11 cellular contexts compared by ENCODE assay signal in the genomic region with DNA sequence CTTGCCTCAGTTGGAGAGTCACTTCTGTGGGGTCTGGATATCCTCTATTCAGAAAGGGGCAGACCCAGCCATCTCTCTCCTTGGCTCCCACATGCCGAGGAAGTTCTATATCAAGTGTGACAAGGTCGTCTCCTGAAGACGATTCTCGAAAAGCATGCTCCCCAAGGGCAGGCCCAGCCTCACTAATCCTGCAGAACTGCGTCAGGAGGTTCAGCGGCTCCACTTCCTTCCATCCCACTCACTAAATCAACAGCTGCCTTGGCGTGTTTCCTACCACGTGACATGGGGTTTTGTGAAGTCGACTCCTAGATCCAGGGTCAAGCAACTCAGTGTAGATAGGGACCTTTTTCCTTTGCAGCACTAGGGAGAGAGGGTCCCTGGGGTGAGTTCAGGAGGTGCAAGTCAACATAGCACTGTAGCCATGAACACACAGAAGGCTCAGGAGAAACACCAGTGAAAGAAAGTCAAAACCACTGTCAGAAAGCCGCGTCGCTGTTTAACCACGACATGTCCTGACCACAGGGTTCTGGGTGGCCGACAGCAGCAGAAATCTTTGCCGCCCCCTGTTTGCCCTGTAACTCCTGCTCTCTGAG.
A peak's percentile ranks its signal among the peaks of the same experiment; 100 is the strongest.
DNase-seq lines count a peak whose midpoint lies in the region; ATAC-seq lines count a peak whose summit lies in the region.
"Had no signal": no experiment of that assay in that cellular context is flagged by ENCODE, and none has a peak within 500 bp of the region (broad histone marks: within the 10 kb centered on the region; RNA-seq: fewer than 3 reads in every experiment).

No MANE protein-coding gene starts in this region.

- ATAC-seq in GM18498 (IDR thresholded peaks at IDR 0.05; ENCODE audit: unreplicated experiment) (peak; percentile 46), HG02759 (IDR thresholded peaks at IDR 0.05; ENCODE audit: unreplicated experiment) (peak; percentile 67)

- DNase-seq in RPMI7951 (ENCODE audit: low read depth): peak; percentile 55
- peak; percentile 92 for DNase-seq in myocyte (ENCODE audit: low read depth)
- no peak for DNase-seq in stimulated activated CD4-positive, alpha-beta T cell treated with anti-CD3 and anti-CD28 coated beads, Interleukin-4, amount 100 ng/mL, for 24 hours
- no peak for DNase-seq in globus pallidus (ENCODE audit: low spot score)
- no peak for DNase-seq in DMS79 treated with DMSO at 0.1 percent for 48 hours (lab: John Stamatoyannopoulos, UW)
- no peak for DNase-seq in germinal center (ENCODE audit: low spot score)
- DNase-seq: cerebellar nuclear complex, foreskin melanocyte, NCI-H82 had no signal

Comparison
In these comparisons a context has a peak if more than half of its experiments do, and no peak if none do; other contexts are left out.
1. DNase-seq: peak in RPMI7951 (single experiment) and myocyte (single experiment); none in stimulated activated CD4-positive, alpha-beta T cell treated with anti-CD3 and anti-CD28 coated beads, Interleukin-4, amount 100 ng/mL, for 24 hours (single experiment), globus pallidus (single experiment), DMS79 treated with DMSO at 0.1 percent for 48 hours (single experiment) and germinal center (single experiment).